1 cellular context compared by ENCODE assay signal in genomic region chr18:74692367-74693013, GRCh38.
TF ChIP-seq lines count a peak whose summit lies in the region.

No MANE protein-coding gene starts in this region.

TF ChIP-seq in K562, 482 proteins besides CTCF, POLR2A, EP300 and RAD21 (continued from another document):
- TF ChIP-seq CHD7 (IDR thresholded peaks at IDR 0.05; ENCODE audit: low read depth, low read length) (no peak), ZNF766 (CRISPR knock-in tag; conservative IDR thresholded peaks at IDR 0.05) (no peak), MGA (IDR thresholded peaks at IDR 0.05) (peak; percentile 59; the same call in 1 of the 2 replicates), L3MBTL2 (IDR thresholded peaks at IDR 0.05) (peak; percentile 76), CTBP1 (IDR thresholded peaks at IDR 0.05; ENCODE audit: borderline replicate concordance) (no peak), ELF4 (CRISPR knock-in tag; IDR thresholded peaks at IDR 0.05) (no peak), RBM17 (IDR thresholded peaks at IDR 0.05; ENCODE audit: borderline replicate concordance, low read depth, low read length) (no peak), ARHGAP35 (IDR thresholded peaks at IDR 0.05; ENCODE audit: partially characterized antibody) (no peak), ZNF24 (IDR thresholded peaks at IDR 0.05) (no peak), GTF2F1 (IDR thresholded peaks at IDR 0.05; ENCODE audit: low read depth, low read length) (no peak), LCOR (CRISPR knock-in tag; IDR thresholded peaks at IDR 0.05) (no peak)
